ENCODE assay signal across 10 cellular contexts in genomic region chr14:65434216-65434850, GRCh38. TPM values are rescaled to one million over a fixed set of nuclear protein-coding genes. Genes with fewer than 3 reads are reported as not detected.
A peak's percentile ranks its signal among the peaks of the same experiment; 100 is the strongest.
DNase-seq lines count a peak whose midpoint lies in the region; ATAC-seq and TF ChIP-seq lines count a peak whose summit lies in the region.
"Had no signal": no experiment of that assay in that cellular context is flagged by ENCODE, and none has a peak within 500 bp of the region (broad histone marks: within the 10 kb centered on the region; RNA-seq: fewer than 3 reads in every experiment).

No MANE protein-coding gene starts in this region.

- H3K79me2 ChIP-seq in GM23248 (ENCODE audit: insufficient read depth): peaks cover 95% of the 10 kb centered on the region
- peaks cover 100% of the 10 kb centered on the region for H3K79me2 ChIP-seq in OCI-LY7 (ENCODE audit: insufficient read depth, low read depth, low read length)

- intact Hi-C loops in OCI-LY7 (cut with micrococcal nuclease; ENCODE audit: unreplicated experiment): no loop called here
- intact Hi-C loops in sigmoid colon (cut with DNase I): no loop called here

- no peak for TF ChIP-seq CTCF in OCI-LY7 (conservative IDR thresholded peaks at IDR 0.05; ENCODE audit: low read length)
- TF ChIP-seq CTCF in brain (conservative IDR thresholded peaks at IDR 0.05): no peak
- TF ChIP-seq CTCF in sigmoid colon (IDR thresholded peaks at IDR 0.05): no peak

- H3K9me3 Mint-ChIP-seq in brain: peaks cover 5 to 18% (median 14%) of the 10 kb centered on the region in 5 experiments

- no peaks in the 10 kb centered on the region for H3K9me3 ChIP-seq in GM23248 (ENCODE audit: low read depth)
- H3K9me3 ChIP-seq in OCI-LY7 (ENCODE audit: low read length): peaks cover 23% of the 10 kb centered on the region; the same call in 1 of the 2 replicates
- H3K9me3 ChIP-seq in sigmoid colon: no peaks in the 10 kb centered on the region
- H3K9me3 ChIP-seq: right lobe of liver had no signal

- DNase-seq in GM23248: no peak
- no peak for DNase-seq in OCI-LY7 (ENCODE audit: low spot score)
- no peak for DNase-seq in sigmoid colon
- DNase-seq in effector CD4-positive, alpha-beta T cell: no peak
- DNase-seq in NCI-H1694 (lab: John Stamatoyannopoulos, UW): no peak
- DNase-seq: activated naive CD4-positive, alpha-beta T cell treated with anti-CD3 and anti-CD28 coated beads, Interleukin-2, amount 50 U/mL, for 16 hours; naive thymus-derived CD4-positive, alpha-beta T cell; right lobe of liver had no signal

- H3K27me3 Mint-ChIP-seq in brain: no peaks in the 10 kb centered on the region
- H3K27me3 Mint-ChIP-seq: naive thymus-derived CD4-positive, alpha-beta T cell had no signal

- no peaks in the 10 kb centered on the region for H4K20me1 ChIP-seq in GM23248 (ENCODE audit: insufficient read depth)
- peaks cover 14% of the 10 kb centered on the region; the same call in 1 of the 2 replicates for H4K20me1 ChIP-seq in OCI-LY7 (ENCODE audit: insufficient read depth, low read length)

- H3K36me3 ChIP-seq in GM23248 (ENCODE audit: low read depth) (no peaks in the 10 kb centered on the region), OCI-LY7 (ENCODE audit: insufficient read depth, low read length) (peaks cover 90% of the 10 kb centered on the region), sigmoid colon (no peaks in the 10 kb centered on the region)
- H3K36me3 ChIP-seq: right lobe of liver had no signal

- no peak for TF ChIP-seq POLR2A in sigmoid colon (IDR thresholded peaks at IDR 0.05)

- no peak for ATAC-seq in GM18858 (IDR thresholded peaks at IDR 0.05; ENCODE audit: unreplicated experiment)
- ATAC-seq: naive thymus-derived CD4-positive, alpha-beta T cell; right lobe of liver had no signal

- H3K9ac ChIP-seq in GM23248: no peak overlapping the region

- CTCF ChIA-PET in OCI-LY7 (lab: Charles Lee; ENCODE audit: unreplicated experiment): no interaction called here

- TSS peak; percentile 2 for BruUV-seq in OCI-LY7 (replicated peaks; lab: Mats Ljungman, UMichigan)

- H3K27ac Mint-ChIP-seq in brain: peak overlapping the region in 3 of 5 experiments; percentile 11 to 52 (median 19)

- H3K4me3 ChIP-seq in GM23248 (no peak overlapping the region), OCI-LY7 (ENCODE audit: low read depth, low read length, poor library complexity, severe bottlenecking) (no peak overlapping the region), sigmoid colon (no peak overlapping the region)
- H3K4me3 ChIP-seq: right lobe of liver had no signal

- 75 to 87% methylated on average over 3 of the region's 3 CpGs for WGBS in GM23248 (ENCODE audit: low coverage in 1 of 2, low lambda C conversion rate in 2 of 2, missing lambda C conversion rate in 2 of 2), 2 experiments
- 40 to 72% methylated on average over 3 of the region's 3 CpGs for WGBS in sigmoid colon, 2 donors

- peaks cover 30% of the 10 kb centered on the region for H3K4me1 ChIP-seq in GM23248 (ENCODE audit: insufficient read depth)
- peaks cover 48% of the 10 kb centered on the region for H3K4me1 ChIP-seq in OCI-LY7 (ENCODE audit: insufficient read depth, low read length, poor library complexity, severe bottlenecking)
- H3K4me1 ChIP-seq in sigmoid colon: peaks cover 0 to 50% (median 21%) of the 10 kb centered on the region in 4 donors
- H3K4me1 ChIP-seq: right lobe of liver had no signal

- H3K4me3 Mint-ChIP-seq in brain: no peak overlapping the region

- in situ Hi-C loops in GM23248 (cut with MboI): no loop called here

- H3F3A ChIP-seq in GM23248 (ENCODE audit: insufficient read depth): peaks cover 9% of the 10 kb centered on the region; the same call in 1 of the 2 replicates

- no peaks in the 10 kb centered on the region for H3K27me3 ChIP-seq in GM23248 (replicated peaks; ENCODE audit: insufficient read depth)
- H3K27me3 ChIP-seq in sigmoid colon: no peaks in the 10 kb centered on the region
- H3K27me3 ChIP-seq: right lobe of liver had no signal

- H3K4me2 ChIP-seq in GM23248 (ENCODE audit: unreplicated experiment) (no peak overlapping the region), OCI-LY7 (ENCODE audit: low read length) (no peak overlapping the region)

- peaks cover 28% of the 10 kb centered on the region for H3K36me3 Mint-ChIP-seq in brain

- POLR2A ChIA-PET in OCI-LY7 (lab: Charles Lee): interaction anchor here (0.7 to 1.5 kb wide), 7 partner anchors 9 to 1169 kb away, joined by 3 to 4 read pairs (median 3); no protein-coding TSS in a partner anchor

- H2AFZ ChIP-seq in GM23248 (0 out of 2 replicates have a peak overlapping the region, but pooled peaks have one; percentile 16), OCI-LY7 (ENCODE audit: low read length) (no peak overlapping the region)

- no peak for TF ChIP-seq EP300 in sigmoid colon (IDR thresholded peaks at IDR 0.05)

- H3K9me2 ChIP-seq in GM23248 (ENCODE audit: insufficient read depth): no peaks in the 10 kb centered on the region
- H3K9me2 ChIP-seq in OCI-LY7 (ENCODE audit: insufficient read depth, low read length): no peaks in the 10 kb centered on the region

- H3K27ac ChIP-seq in GM23248 (no peak overlapping the region), OCI-LY7 (ENCODE audit: low read depth, low read length, poor library complexity, severe bottlenecking) (no peak overlapping the region), sigmoid colon (peak overlapping the region in 3 of 4 donors; percentile 3 to 33 (median 25))
- H3K27ac ChIP-seq: right lobe of liver had no signal

- H3K4me1 Mint-ChIP-seq in brain: peaks cover 54% of the 10 kb centered on the region

RNA-seq across cellular contexts. Expression of gene FUT8, which starts 21.8 kb away (rescaled TPM):
- 60.6 and 83.7 TPM in 2 replicates for total RNA-seq in GM23248 (2014; rRNA removed; shearing (Covaris generic))
- polyA plus RNA-seq in GM23248 (2016; fragmentation: Nextera tagmentation; extraction: Ambion mirVana) (40.0 and 45.9 TPM in 2 replicates), brain (ENCODE audit: insufficient read depth, low read depth, low replicate concordance) (25.5 TPM), sigmoid colon (10 to 100 TPM in 1 of 3 donors, 1 to 10 TPM in 2; 2.5 to 17.4 (median 7.2) TPM)
- 90.3 and 128 TPM in 2 replicates for total RNA-seq in OCI-LY7 (2014; rRNA removed; shearing (Covaris generic))
- total RNA-seq in OCI-LY7 (2022) (157 and 174 TPM in 2 replicates), sigmoid colon (10 to 100 TPM; 22.0 to 53.9 (median 33.0) TPM)

Comparison
In these comparisons a context has a peak if more than half of its experiments do, and no peak if none do; other contexts are left out.
1. H3K27ac ChIP-seq: peak in sigmoid colon (3 of 4); none in GM23248 (single experiment) and OCI-LY7 (single experiment).